ENCODE assay signal across 8 cellular contexts in genomic region chr10:73252445-73253225, GRCh38. TPM values are rescaled to one million over a fixed set of nuclear protein-coding genes. Genes with fewer than 3 reads are reported as not detected.
DNase-seq lines count a peak whose midpoint lies in the region; ATAC-seq, FAIRE-seq and TF ChIP-seq lines count a peak whose summit lies in the region.

Gene MRPS16 (minus strand): TSS chr10:73252644. CDS start chr10:73252482, 162 bp downstream.

- POLR2A ChIA-PET in IMR-90 (lab: Charles Lee; ENCODE audit: unreplicated experiment): no interaction called here

- peak within 1 kb of the TSS; percentile 97 for H3K56ac ChIP-seq in IMR-90 (ENCODE audit: extremely low read depth, insufficient read depth, low read length)

- H3K4ac ChIP-seq in IMR-90 (ENCODE audit: low read depth, low read length): peak within 1 kb of the TSS; percentile 99

- H3K36me3 ChIP-seq in IMR-90 (ENCODE audit: control insufficient read depth, insufficient read depth, low read length): peaks cover 8% of the 10 kb centered on the region

- H3K9me1 ChIP-seq in IMR-90 (ENCODE audit: insufficient read depth, low read length): 0 out of 2 replicates have a peak, but pooled peaks cover 3% of the 10 kb centered on the region

- H3K27me3 ChIP-seq in IMR-90 (ENCODE audit: control insufficient read depth, insufficient read depth, low read length) (no peaks in the 10 kb centered on the region), mononuclear cell (ENCODE audit: insufficient read depth, low read length) (no peaks in the 10 kb centered on the region)

- dilution Hi-C loops in IMR-90 (cut with HindIII; ENCODE audit: low sequenced_read_pairs, unreplicated experiment): no loop called here

- peak within 1 kb of the TSS; percentile 35 for H3K18ac ChIP-seq in IMR-90 (ENCODE audit: low read depth, low read length)

- H2BK120ac ChIP-seq in IMR-90 (ENCODE audit: low read depth, low read length): peak within 1 kb of the TSS; percentile 85

- peak; percentile 82 for ATAC-seq in GM21526 (IDR thresholded peaks at IDR 0.05; ENCODE audit: low FRiP score, unreplicated experiment)
- peak; percentile 97 for ATAC-seq in IMR-90 (ENCODE audit: low read depth)

- peak within 1 kb of the TSS; percentile 99 for H3K23ac ChIP-seq in IMR-90 (ENCODE audit: low read depth, low read length)

- H3K9me3 ChIP-seq in IMR-90 (ENCODE audit: control insufficient read depth, insufficient read depth, low read length) (no peaks in the 10 kb centered on the region), mononuclear cell (ENCODE audit: low read depth, low read length) (no peaks in the 10 kb centered on the region)

- peak within 1 kb of the TSS; percentile 100 for H2AFZ ChIP-seq in IMR-90 (replicated peaks; ENCODE audit: low read length, poor library complexity)

- H4K20me1 ChIP-seq in IMR-90 (ENCODE audit: insufficient read depth, low read length): no peaks in the 10 kb centered on the region

- H3K27ac ChIP-seq in IMR-90 (ENCODE audit: insufficient read depth, low read length): peak within 1 kb of the TSS; percentile 93

- H2BK20ac ChIP-seq in IMR-90 (ENCODE audit: low read depth, low read length): no peak within 1 kb of the TSS; the same call in 1 of the 2 replicates

- peak within 1 kb of the TSS; percentile 88 to 96 for H4K8ac ChIP-seq in IMR-90 (ENCODE audit: low read depth in 2 of 2, low read length in 2 of 2)

- peak; percentile 83 for DNase-seq in D721Med (ENCODE audit: insufficient read length, low spot score)
- DNase-seq in IMR-90: peak; percentile 96
- peak; percentile 98 for DNase-seq in OCI-M1 (lab: John Stamatoyannopoulos, UW)
- DNase-seq in activated T-cell treated with anti-CD3 and anti-CD28 coated beads for 24 hours (ENCODE audit: low read depth): peak; percentile 92
- peak; percentile 99 for DNase-seq in epithelial cell of esophagus (ENCODE audit: low read depth)
- DNase-seq in stimulated activated CD8-positive, alpha-beta memory T cell treated with anti-CD3 and anti-CD28 coated beads, Interleukin-4, amount 100 ng/mL, for 1 hour (ENCODE audit: low read depth in 2 of 2, low spot score in 1 of 2): peak; percentile 75 to 80

- no peak for FAIRE-seq in D721Med (lab: Jason Lieb, UNC)

- H3K4me2 ChIP-seq in IMR-90 (ENCODE audit: low read depth, low read length): peak within 1 kb of the TSS; percentile 94

- WGBS in IMR-90 (ENCODE audit: extremely low coverage in 2 of 2, insufficient read length in 1 of 2), 2 experiments: 0% methylated on average over 30 of the region's 51 CpGs; no CpG with 5 or more reads in 1 of the 2 experiments

- H3K9ac ChIP-seq in IMR-90 (ENCODE audit: low read depth, low read length): peak within 1 kb of the TSS; percentile 95

- no TSS peak for BruUV-seq in IMR-90 (replicated peaks; lab: Mats Ljungman, UMichigan)

- peak; percentile 80; the same call in 1 of the 2 replicates for TF ChIP-seq POLR2A in IMR-90 (IDR thresholded peaks at IDR 0.05; ENCODE audit: low read depth, low read length)

- CTCF ChIA-PET in IMR-90 (lab: Yijun Ruan, JAX): no interaction called here

- H3K79me1 ChIP-seq in IMR-90 (ENCODE audit: low read depth in 1 of 2, low read length in 2 of 2): peaks cover 21 to 38% of the 10 kb centered on the region in 2 experiments

- peak within 1 kb of the TSS; percentile 94 for H2BK5ac ChIP-seq in IMR-90 (ENCODE audit: low read depth, low read length, poor library complexity, severe bottlenecking)

- H2AK9ac ChIP-seq in IMR-90 (replicated peaks; ENCODE audit: low read depth, low read length, poor library complexity): peak within 1 kb of the TSS; percentile 85

- 0 out of 3 replicates have a peak within 1 kb of the TSS, but pooled peaks have one; percentile 26 for H2BK15ac ChIP-seq in IMR-90 (ENCODE audit: low read depth, low read length)

- peak within 1 kb of the TSS; percentile 73 for H4K5ac ChIP-seq in IMR-90 (ENCODE audit: low read depth, low read length)

- peak within 1 kb of the TSS; percentile 91 for H4K91ac ChIP-seq in IMR-90 (ENCODE audit: insufficient read depth, low read depth, low read length)

- in situ Hi-C loops in IMR-90 (cut with MboI; ENCODE audit: low sequenced_read_pairs): loop anchor here (25.0 kb wide), 1 partner anchor 385 kb away; the partner anchor contains the start of gene MYOZ1

- no peak for TF ChIP-seq CTCF in D721Med (IDR thresholded peaks at IDR 0.05; ENCODE audit: insufficient read depth, missing control alignments)
- TF ChIP-seq CTCF in IMR-90 (conservative IDR thresholded peaks at IDR 0.05; ENCODE audit: low read depth, low read length): no peak
- TF ChIP-seq CTCF in epithelial cell of esophagus (IDR thresholded peaks at IDR 0.05; ENCODE audit: insufficient read depth, low read depth, low read length, missing control alignments): no peak

- H3K4me1 ChIP-seq in IMR-90 (ENCODE audit: control insufficient read depth, insufficient read depth, low read length) (peaks cover 8% of the 10 kb centered on the region), mononuclear cell (ENCODE audit: insufficient read depth, low read length) (peaks cover 33% of the 10 kb centered on the region)

- H3K4me3 ChIP-seq in IMR-90 (ENCODE audit: insufficient read depth, low read depth, low read length): peak within 1 kb of the TSS; percentile 54
- peak within 1 kb of the TSS; percentile 73 for H3K4me3 ChIP-seq in epithelial cell of esophagus (ENCODE audit: low read length)
- peak within 1 kb of the TSS; percentile 76 for H3K4me3 ChIP-seq in mononuclear cell (ENCODE audit: low read length)

- TF ChIP-seq RAD21 in IMR-90 (IDR thresholded peaks at IDR 0.05; ENCODE audit: low read length): no peak

- peak within 1 kb of the TSS; percentile 92 for H2AK5ac ChIP-seq in IMR-90 (ENCODE audit: low read depth, low read length)

- intact Hi-C loops in IMR-90 (cut with micrococcal nuclease): loop anchor here (1.0 to 10.0 kb wide), 2 partner anchors 108 to 242 kb away; partner anchors contain the start of gene PPP3CB

- H3K14ac ChIP-seq in IMR-90 (replicated peaks; ENCODE audit: low read depth, low read length): peak within 1 kb of the TSS; percentile 99

TF ChIP-seq in IMR-90, 13 proteins besides CTCF, POLR2A, EP300 and RAD21:
- TF ChIP-seq BHLHE40 (IDR thresholded peaks at IDR 0.05; ENCODE audit: low read depth, low read length) (peak; percentile 63), CHD1 (IDR thresholded peaks at IDR 0.05; ENCODE audit: low read depth, low read length) (no peak), MXI1 (IDR thresholded peaks at IDR 0.05; ENCODE audit: borderline replicate concordance, low read depth, low read length) (peak; percentile 88), MAZ (IDR thresholded peaks at IDR 0.05; ENCODE audit: borderline replicate concordance, low read depth, low read length) (peak; percentile 35; the same call in 1 of the 2 replicates), RFX5 (IDR thresholded peaks at IDR 0.05; ENCODE audit: low read depth, low read length) (no peak), MAFK (IDR thresholded peaks at IDR 0.05; ENCODE audit: low read depth, low read length) (no peak), FOS (IDR thresholded peaks at IDR 0.05; ENCODE audit: low read depth, low read length) (peak; percentile 73)

RNA-seq across cellular contexts. Expression of gene MRPS16, which starts in this region (rescaled TPM):
- total RNA-seq in IMR-90 (2012; rRNA removed): 45.3 and 66.1 TPM in 2 replicates
- polyA plus RNA-seq in IMR-90 (2012; rRNA removed): 62.4 and 75.5 TPM in 2 replicates
- polyA plus RNA-seq in IMR-90 (2012; cell fraction: cytosol; rRNA removed): 74.7 and 99.9 TPM in 2 replicates
- 27.3 and 62.8 TPM in 2 replicates for polyA plus RNA-seq in IMR-90 (2012; cell fraction: nucleus; rRNA removed; ENCODE audit: low replicate concordance)
- total RNA-seq in mononuclear cell: 27.2 TPM

Comparison
In these comparisons a context has a peak if more than half of its experiments do, and no peak if none do; other contexts are left out.
1. Peak in every context shown above with its lines: DNase-seq, ATAC-seq, H3K4me3 ChIP-seq and H3K27ac ChIP-seq.